Comparison of ENCODE assay signal across 10 cellular contexts in genomic region chr3:55620361-55621025, GRCh38.
DNase-seq lines count a peak whose midpoint lies in the region; ATAC-seq and TF ChIP-seq lines count a peak whose summit lies in the region.
"Had no signal": no experiment of that assay in that cellular context is flagged by ENCODE, and none has a peak within 500 bp of the region (broad histone marks: within the 10 kb centered on the region; RNA-seq: fewer than 3 reads in every experiment).

No MANE protein-coding gene starts in this region.

- in situ Hi-C loops in astrocyte of the spinal cord (cut with HindIII; ENCODE audit: low sequenced_read_pairs), result no loop called here

- DNase-seq in HT1080 (ENCODE audit: low read depth), result peak; percentile 64
- DNase-seq in astrocyte of the spinal cord (ENCODE audit: low read depth, low spot score), result peak; percentile 41
- no peak for DNase-seq in stimulated activated naive B cell treated with anti-CD40 and anti-IgM and Interleukin-4, amounts not matched to agents 10 μg/mL and 1 μg/mL and 100 μg/mL, for 72 hours
- DNase-seq in effector memory CD8-positive, alpha-beta T cell, result no peak
- DNase-seq in T-helper 2 cell treated with Interferon-gamma antibody and Interleukin-4, amounts not matched to agents 5 μg/mL and 100 μg/mL, for 36 hours (ENCODE audit: low spot score), result no peak
- no peak for DNase-seq in psoas muscle
- DNase-seq: activated effector memory CD4-positive, alpha-beta T cell treated with anti-CD3 and anti-CD28 coated beads, Interleukin-2, amount 50 U/mL, for 16 hours; foreskin fibroblast had no signal

- no peak for TF ChIP-seq CTCF in astrocyte of the spinal cord (IDR thresholded peaks at IDR 0.05; ENCODE audit: low read depth, low read length)
- TF ChIP-seq CTCF in psoas muscle (IDR thresholded peaks at IDR 0.05), result no peak

- intact Hi-C loops in psoas muscle (cut with DNase I), result no loop called here

- no peaks in the 10 kb centered on the region for H3K4me1 ChIP-seq in psoas muscle

- H3K27ac Mint-ChIP-seq in stimulated activated naive B cell treated with anti-CD40 and anti-IgM and Interleukin-4, amounts not matched to agents 10 μg/mL and 1 μg/mL and 100 μg/mL, for 72 hours, result no peak overlapping the region
- no peak overlapping the region for H3K27ac Mint-ChIP-seq in effector memory CD8-positive, alpha-beta T cell
- H3K27ac Mint-ChIP-seq in T-helper 2 cell treated with Interferon-gamma antibody and Interleukin-4, amounts not matched to agents 5 μg/mL and 100 μg/mL, for 36 hours, result no peak overlapping the region

- H3K9me3 Mint-ChIP-seq in stimulated activated naive B cell treated with anti-CD40 and anti-IgM and Interleukin-4, amounts not matched to agents 10 μg/mL and 1 μg/mL and 100 μg/mL, for 72 hours, result peaks cover 4 to 8% of the 10 kb centered on the region in 2 donors
- H3K9me3 Mint-ChIP-seq in effector memory CD8-positive, alpha-beta T cell, result peaks cover 11% of the 10 kb centered on the region in 2 donors
- H3K9me3 Mint-ChIP-seq in T-helper 2 cell treated with Interferon-gamma antibody and Interleukin-4, amounts not matched to agents 5 μg/mL and 100 μg/mL, for 36 hours, result no peaks in the 10 kb centered on the region

- peaks cover 8% of the 10 kb centered on the region in 2 donors for H3K27me3 Mint-ChIP-seq in stimulated activated naive B cell treated with anti-CD40 and anti-IgM and Interleukin-4, amounts not matched to agents 10 μg/mL and 1 μg/mL and 100 μg/mL, for 72 hours
- no peaks in the 10 kb centered on the region for H3K27me3 Mint-ChIP-seq in effector memory CD8-positive, alpha-beta T cell
- no peaks in the 10 kb centered on the region for H3K27me3 Mint-ChIP-seq in T-helper 2 cell treated with Interferon-gamma antibody and Interleukin-4, amounts not matched to agents 5 μg/mL and 100 μg/mL, for 36 hours (ENCODE audit: low read depth)

- H3K9me3 ChIP-seq in psoas muscle, result no peaks in the 10 kb centered on the region
- H3K9me3 ChIP-seq: neutrophil had no signal

- peaks cover 0 to 5% of the 10 kb centered on the region in 2 donors for H3K4me1 Mint-ChIP-seq in stimulated activated naive B cell treated with anti-CD40 and anti-IgM and Interleukin-4, amounts not matched to agents 10 μg/mL and 1 μg/mL and 100 μg/mL, for 72 hours
- H3K4me1 Mint-ChIP-seq in effector memory CD8-positive, alpha-beta T cell (ENCODE audit: low read depth in 2 of 2), result no peaks in the 10 kb centered on the region
- H3K4me1 Mint-ChIP-seq in T-helper 2 cell treated with Interferon-gamma antibody and Interleukin-4, amounts not matched to agents 5 μg/mL and 100 μg/mL, for 36 hours (ENCODE audit: low read depth), result no peaks in the 10 kb centered on the region

- H3K36me3 ChIP-seq in psoas muscle (ENCODE audit: insufficient read depth in 1 of 2, low read depth in 1 of 2), result no peaks in the 10 kb centered on the region
- H3K36me3 ChIP-seq: neutrophil had no signal

- ATAC-seq in GM21447 (IDR thresholded peaks at IDR 0.05; ENCODE audit: unreplicated experiment) (peak; percentile 48), psoas muscle (no peak)
- peak; percentile 23 to 27 for ATAC-seq in stimulated activated naive B cell treated with anti-CD40 and anti-IgM and Interleukin-4, amounts not matched to agents 10 μg/mL and 1 μg/mL and 100 μg/mL, for 72 hours (replicated peaks)
- ATAC-seq in effector memory CD8-positive, alpha-beta T cell (replicated peaks), result no peak

- H3K36me3 Mint-ChIP-seq in stimulated activated naive B cell treated with anti-CD40 and anti-IgM and Interleukin-4, amounts not matched to agents 10 μg/mL and 1 μg/mL and 100 μg/mL, for 72 hours, result no peaks in the 10 kb centered on the region
- no peaks in the 10 kb centered on the region for H3K36me3 Mint-ChIP-seq in effector memory CD8-positive, alpha-beta T cell (ENCODE audit: insufficient read depth)
- no peaks in the 10 kb centered on the region for H3K36me3 Mint-ChIP-seq in T-helper 2 cell treated with Interferon-gamma antibody and Interleukin-4, amounts not matched to agents 5 μg/mL and 100 μg/mL, for 36 hours (ENCODE audit: low read depth)

- 73 to 77% (median 75%) methylated on average over 12 of the region's 12 CpGs for WGBS in psoas muscle, 3 donors

- H3K27ac ChIP-seq in psoas muscle, result no peak overlapping the region
- H3K27ac ChIP-seq: neutrophil had no signal

- no peak overlapping the region for H3K4me3 Mint-ChIP-seq in stimulated activated naive B cell treated with anti-CD40 and anti-IgM and Interleukin-4, amounts not matched to agents 10 μg/mL and 1 μg/mL and 100 μg/mL, for 72 hours
- H3K4me3 Mint-ChIP-seq in effector memory CD8-positive, alpha-beta T cell, result no peak overlapping the region
- H3K4me3 Mint-ChIP-seq in T-helper 2 cell treated with Interferon-gamma antibody and Interleukin-4, amounts not matched to agents 5 μg/mL and 100 μg/mL, for 36 hours, result no peak overlapping the region

- H3K4me3 ChIP-seq in astrocyte of the spinal cord (ENCODE audit: low read depth, low read length), result no peak overlapping the region
- H3K4me3 ChIP-seq in psoas muscle, result no peak overlapping the region

- peaks cover 0 to 5% (median 2%) of the 10 kb centered on the region in 3 donors for H3K27me3 ChIP-seq in psoas muscle (ENCODE audit: insufficient read depth in 3 of 3, low read length in 2 of 3)

Comparison
In these comparisons a context has a peak if more than half of its experiments do, and no peak if none do; other contexts are left out.
1. ATAC-seq: peak in GM21447 (single experiment) and stimulated activated naive B cell treated with anti-CD40 and anti-IgM and Interleukin-4, amounts not matched to agents 10 μg/mL and 1 μg/mL and 100 μg/mL, for 72 hours (2 of 2); none in effector memory CD8-positive, alpha-beta T cell (single experiment) and psoas muscle (0 of 4).
2. DNase-seq: peak in HT1080 (single experiment) and astrocyte of the spinal cord (single experiment); none in stimulated activated naive B cell treated with anti-CD40 and anti-IgM and Interleukin-4, amounts not matched to agents 10 μg/mL and 1 μg/mL and 100 μg/mL, for 72 hours (single experiment), effector memory CD8-positive, alpha-beta T cell (0 of 3), T-helper 2 cell treated with Interferon-gamma antibody and Interleukin-4, amounts not matched to agents 5 μg/mL and 100 μg/mL, for 36 hours (single experiment) and psoas muscle (0 of 2).